16 cellular contexts compared by ENCODE assay signal in genomic region chr2:74741651-74742050, GRCh38.
A peak's percentile ranks its signal among the peaks of the same experiment; 100 is the strongest.
DNase-seq lines count a peak whose midpoint lies in the region; ATAC-seq and TF ChIP-seq lines count a peak whose summit lies in the region.
"Had no signal": no experiment of that assay in that cellular context is flagged by ENCODE, and none has a peak within 500 bp of the region (broad histone marks: within the 10 kb centered on the region; RNA-seq: fewer than 3 reads in every experiment).

No MANE protein-coding gene starts in this region.

- no peaks in the 10 kb centered on the region for H3K27me3 ChIP-seq in HCT116 (ENCODE audit: insufficient read depth, low read length)
- H3K27me3 ChIP-seq: BE2C had no signal

- intact Hi-C loops in HCT116 (cut with micrococcal nuclease), result loop anchor here (2.0 kb wide), 1 partner anchor 95 kb away; no protein-coding TSS in a partner anchor
- intact Hi-C loops in dendritic cell treated with granulocyte-macrophage colony-stimulating factor and Interleukin-4, amounts not matched to agents 40 ng/mL and 50 ng/mL, for 4 days (cut with micrococcal nuclease), result no loop called here

- peaks cover 25% of the 10 kb centered on the region for H3K4me1 Mint-ChIP-seq in dendritic cell treated with granulocyte-macrophage colony-stimulating factor and Interleukin-4, amounts not matched to agents 40 ng/mL and 50 ng/mL, for 4 days (ENCODE audit: low read depth)
- H3K4me1 Mint-ChIP-seq in osteocyte (ENCODE audit: unreplicated experiment), result peaks cover 40% of the 10 kb centered on the region
- H3K4me1 Mint-ChIP-seq: activated naive CD8-positive, alpha-beta T cell treated with anti-CD3 and anti-CD28 coated beads, Interleukin-2, amount 10 ng/mL, durations not matched to agents 7 days and 5 days had no signal

- peaks cover 16 to 27% of the 10 kb centered on the region in 2 experiments for H3K4me1 ChIP-seq in HCT116 (ENCODE audit: control insufficient read depth in 1 of 2, insufficient read depth in 2 of 2, low read length in 2 of 2)

- no peak for ATAC-seq in HCT116

- BruUV-seq in HCT116 (replicated peaks; lab: Mats Ljungman, UMichigan), result no TSS peak

- H3K9me2 ChIP-seq in HCT116 (ENCODE audit: insufficient read depth), result no peaks in the 10 kb centered on the region

- no peak for TF ChIP-seq POLR2A in HCT116 (IDR thresholded peaks at IDR 0.05; ENCODE audit: borderline replicate concordance, extremely low read depth, insufficient read depth, insufficient read length)

- H3K4me3 ChIP-seq in HCT116 (replicated peaks in 1 of 2; ENCODE audit: low read depth in 1 of 2, low read length in 2 of 2), result peak overlapping the region in 1 of 2 experiments; percentile 22; a peak in 1 of 4 replicates

- no peaks in the 10 kb centered on the region for H3K36me3 ChIP-seq in HCT116 (ENCODE audit: control insufficient read depth in 1 of 2, insufficient read depth in 2 of 2, low read length in 2 of 2)
- H3K36me3 ChIP-seq: BE2C had no signal

- RAD21 ChIA-PET in HCT116 (lab: Charles Lee; ENCODE audit: low non-redundant PET in 1 of 2, low total read pairs in 2 of 2, uncharacterized antibody in 2 of 2, unreplicated experiment in 2 of 2), result no interaction called here

- 0 out of 2 replicates have a peak overlapping the region, but pooled peaks have one; percentile 35 for H3K9ac ChIP-seq in HCT116 (ENCODE audit: low read length)

- H3K27ac Mint-ChIP-seq in dendritic cell treated with granulocyte-macrophage colony-stimulating factor and Interleukin-4, amounts not matched to agents 40 ng/mL and 50 ng/mL, for 4 days, result peak overlapping the region; percentile 11
- H3K27ac Mint-ChIP-seq in osteocyte (ENCODE audit: unreplicated experiment), result peak overlapping the region; percentile 71
- H3K27ac Mint-ChIP-seq: activated naive CD8-positive, alpha-beta T cell treated with anti-CD3 and anti-CD28 coated beads, Interleukin-2, amount 10 ng/mL, durations not matched to agents 7 days and 5 days; activated T-cell treated with anti-CD3 and anti-CD28 coated beads, Interleukin-2, amount 50 U/mL, for 24 hours; progenitor cell of endocrine pancreas had no signal

- no peak overlapping the region for H2AFZ ChIP-seq in HCT116 (ENCODE audit: low read depth, low read length, poor library complexity, severe bottlenecking)

- peaks cover 5 to 7% of the 10 kb centered on the region in 2 experiments; a peak in 1 of 4 replicates for H3K9me3 ChIP-seq in HCT116 (ENCODE audit: control insufficient read depth in 1 of 2, insufficient read depth in 1 of 2, low read depth in 1 of 2, low read length in 2 of 2)
- H3K9me3 ChIP-seq: BE2C had no signal

- TF ChIP-seq CTCF in HCT116 (IDR thresholded peaks at IDR 0.05 in 2 of 3, conservative IDR thresholded peaks at IDR 0.05 in 1 of 3; ENCODE audit: borderline replicate concordance in 1 of 3, insufficient read depth in 1 of 3, low read depth in 2 of 3, low read length in 2 of 3), result no peak
- no peak for TF ChIP-seq CTCF in osteocyte (IDR thresholded peaks at IDR 0.05)

- no peak overlapping the region for H3K27ac ChIP-seq in HCT116 (ENCODE audit: low read depth, low read length)

- DNase-seq in HCT116 (ENCODE audit: low read depth, low spot score) (no peak), NCI-H82 treated with DMSO at 0.1 percent for 48 hours (lab: John Stamatoyannopoulos, UW; ENCODE audit: unreplicated experiment) (peak; percentile 99), osteocyte (ENCODE audit: extremely low spot score, unreplicated experiment) (no peak), T1000 (lab: John Stamatoyannopoulos, UW) (no peak), T-helper 2 cell (no peak), C1 segment of cervical spinal cord (lab: John Stamatoyannopoulos, UW) (no peak)
- no peak for DNase-seq in activated CD4-positive, alpha-beta T cell treated with anti-CD3 and anti-CD28 coated beads, Interleukin-2, amount 50 U/mL, for 48 hours
- DNase-seq: activated CD4-positive, alpha-beta T cell treated with anti-CD3 and anti-CD28 coated beads for 48 hours; activated naive CD8-positive, alpha-beta T cell treated with anti-CD3 and anti-CD28 coated beads, Interleukin-2, amount 10 ng/mL, durations not matched to agents 7 days and 5 days; activated T-cell treated with anti-CD3 and anti-CD28 coated beads, Interleukin-2, amount 50 U/mL, for 24 hours; BE2C; DMS79; NCI-H2029 treated with DMSO at 0.1 percent for 48 hours; T-helper 1 cell had no signal

- no peaks in the 10 kb centered on the region for H3K27me3 Mint-ChIP-seq in dendritic cell treated with granulocyte-macrophage colony-stimulating factor and Interleukin-4, amounts not matched to agents 40 ng/mL and 50 ng/mL, for 4 days
- no peaks in the 10 kb centered on the region for H3K27me3 Mint-ChIP-seq in osteocyte (ENCODE audit: unreplicated experiment)

- H3K9me3 Mint-ChIP-seq in dendritic cell treated with granulocyte-macrophage colony-stimulating factor and Interleukin-4, amounts not matched to agents 40 ng/mL and 50 ng/mL, for 4 days, result peaks cover 10% of the 10 kb centered on the region
- peaks cover 7% of the 10 kb centered on the region for H3K9me3 Mint-ChIP-seq in osteocyte (ENCODE audit: unreplicated experiment)

- no peak for TF ChIP-seq RAD21 in HCT116 (IDR thresholded peaks at IDR 0.05; ENCODE audit: low read depth)

- H3K36me3 Mint-ChIP-seq in dendritic cell treated with granulocyte-macrophage colony-stimulating factor and Interleukin-4, amounts not matched to agents 40 ng/mL and 50 ng/mL, for 4 days (ENCODE audit: low read depth), result peaks cover 7% of the 10 kb centered on the region
- H3K36me3 Mint-ChIP-seq in osteocyte (ENCODE audit: unreplicated experiment), result peaks cover 7% of the 10 kb centered on the region

- no peaks in the 10 kb centered on the region for H4K20me1 ChIP-seq in HCT116 (ENCODE audit: insufficient read depth)

- no peaks in the 10 kb centered on the region for H3K79me2 ChIP-seq in HCT116 (ENCODE audit: insufficient read depth, low read length)

- POLR2A ChIA-PET in HCT116 (lab: Charles Lee), result interaction anchor here (1.3 kb wide), 1 partner anchor 11 kb away, joined by 3 read pairs; no protein-coding TSS in a partner anchor

- CTCF ChIA-PET in HCT116 (lab: Charles Lee), result interaction anchor here (1.7 kb wide), 1 partner anchor 27 kb away, joined by 7 read pairs; no protein-coding TSS in a partner anchor

- peak overlapping the region; percentile 65 for H3K4me2 ChIP-seq in HCT116 (ENCODE audit: low read length)

- H3K4me3 Mint-ChIP-seq in dendritic cell treated with granulocyte-macrophage colony-stimulating factor and Interleukin-4, amounts not matched to agents 40 ng/mL and 50 ng/mL, for 4 days, result no peak overlapping the region
- no peak overlapping the region for H3K4me3 Mint-ChIP-seq in osteocyte (ENCODE audit: unreplicated experiment)
- H3K4me3 Mint-ChIP-seq: activated naive CD8-positive, alpha-beta T cell treated with anti-CD3 and anti-CD28 coated beads, Interleukin-2, amount 10 ng/mL, durations not matched to agents 7 days and 5 days; activated T-cell treated with anti-CD3 and anti-CD28 coated beads, Interleukin-2, amount 50 U/mL, for 24 hours had no signal

TF ChIP-seq in HCT116, 20 proteins besides CTCF, POLR2A, EP300 and RAD21:
- TF ChIP-seq ZBTB33 (IDR thresholded peaks at IDR 0.05; ENCODE audit: extremely low read depth, insufficient replicate concordance, low read length) (no peak), EZH2 (IDR thresholded peaks at IDR 0.05) (no peak), JUND (IDR thresholded peaks at IDR 0.05) (no peak), CBX3 (IDR thresholded peaks at IDR 0.05; ENCODE audit: low read depth) (no peak), YY1 (IDR thresholded peaks at IDR 0.05; ENCODE audit: extremely low read depth, insufficient replicate concordance, low read depth, low read length) (no peak), FOSL1 (IDR thresholded peaks at IDR 0.05; ENCODE audit: low read depth) (no peak), EZH2phosphoT487 (IDR thresholded peaks at IDR 0.05; ENCODE audit: borderline replicate concordance) (no peak), SP1 (IDR thresholded peaks at IDR 0.05; ENCODE audit: low read depth) (no peak), ZFX (IDR thresholded peaks at IDR 0.05) (no peak)
